ENCODE assay signal across 8 cellular contexts in the genomic region with DNA sequence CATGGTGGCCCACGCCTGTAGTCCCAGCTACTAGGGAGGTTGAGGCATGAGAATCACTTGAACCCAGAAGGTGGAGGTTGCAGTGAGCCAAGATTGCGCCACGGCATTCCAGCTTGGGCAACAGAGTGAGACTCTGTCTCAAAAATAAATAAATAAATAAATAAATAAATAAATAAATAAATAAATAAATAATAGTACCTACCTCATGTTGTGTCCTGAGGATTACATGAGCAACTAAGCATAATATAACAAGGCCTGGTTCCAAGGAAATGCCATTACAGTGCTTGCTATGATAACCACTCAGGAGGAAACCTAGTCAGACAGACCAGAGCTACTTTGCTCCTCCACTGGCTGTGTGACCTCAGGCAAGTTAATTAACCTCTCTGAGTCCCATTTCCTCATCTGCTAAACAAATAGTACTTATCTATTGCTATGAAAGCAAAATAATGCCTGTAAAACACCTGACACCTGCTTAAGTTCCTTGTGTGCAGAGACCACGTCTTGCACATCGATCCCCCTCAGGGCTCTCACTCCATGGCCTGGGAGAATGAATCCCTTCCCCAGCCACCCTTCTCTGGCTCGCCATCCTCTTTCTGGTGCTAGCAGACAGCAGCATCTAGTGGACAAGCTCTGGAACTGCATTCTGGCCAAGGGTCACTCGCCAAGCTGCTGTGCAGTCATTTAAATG. TPM values are rescaled to one million over a fixed set of nuclear protein-coding genes. Genes with fewer than 3 reads are reported as not detected.
A peak's percentile ranks its signal among the peaks of the same experiment; 100 is the strongest.
DNase-seq lines count a peak whose midpoint lies in the region; ATAC-seq lines count a peak whose summit lies in the region.

No MANE protein-coding gene starts in this region.

- DNase-seq in Ammon's horn (ENCODE audit: low spot score) (peak; percentile 87), H7 (peak; percentile 88), NCI-H526 (lab: John Stamatoyannopoulos, UW) (peak; percentile 56 to 81), ecto neural progenitor cell (ENCODE audit: low spot score) (peak; percentile 90), lung microvascular endothelial cell (ENCODE audit: low read depth in 2 of 2) (peak; percentile 76 to 83)
- DNase-seq in activated CD4-positive, alpha-beta T cell treated with anti-CD3 and anti-CD28 coated beads for 4 hours = peak; percentile 53 to 55
- DNase-seq in stimulated activated CD8-positive, alpha-beta memory T cell treated with anti-CD3 and anti-CD28 coated beads, Interleukin-2, amount 100 ng/mL, for 48 hours (ENCODE audit: low read depth in 2 of 2) = peak; percentile 28 to 48

- H3K27me3 ChIP-seq in H7 (ENCODE audit: control insufficient read depth, insufficient read depth, low read length) = peaks cover 43% of the 10 kb centered on the region

- H3K4me3 ChIP-seq in H7 (ENCODE audit: insufficient read depth, low read depth, low read length) = no peak overlapping the region

- ATAC-seq in HG02623 (IDR thresholded peaks at IDR 0.05; ENCODE audit: unreplicated experiment) = no peak

- H3K36me3 ChIP-seq in H7 (replicated peaks; ENCODE audit: control insufficient read depth, insufficient read depth, low read length) = no peaks in the 10 kb centered on the region

RNA-seq across cellular contexts. Expression of gene EPOP, which starts 7.5 kb away (rescaled TPM):
- total RNA-seq in H7 (2014; rRNA removed; shearing (Covaris generic)) = 6.1 and 6.2 TPM in 2 replicates
- total RNA-seq in lung microvascular endothelial cell = 0.40 and 0.87 TPM in 2 replicates

RNA-seq across cellular contexts. Expression of gene MLLT6, which starts 37.8 kb away (rescaled TPM):
- total RNA-seq in H7 (2014; rRNA removed; shearing (Covaris generic)) = 17.8 and 22.1 TPM in 2 replicates
- 12.0 and 17.3 TPM in 2 replicates for total RNA-seq in lung microvascular endothelial cell

Comparison
In these comparisons a context has a peak if more than half of its experiments do, and no peak if none do; other contexts are left out.
1. DNase-seq: peak in every context shown above with its lines; median percentile 90 in ecto neural progenitor cell; 88 in H7; 87 in Ammon's horn; 80 in lung microvascular endothelial cell; 68 in NCI-H526; 54 in activated CD4-positive, alpha-beta T cell treated with anti-CD3 and anti-CD28 coated beads for 4 hours; 38 in stimulated activated CD8-positive, alpha-beta memory T cell treated with anti-CD3 and anti-CD28 coated beads, Interleukin-2, amount 100 ng/mL, for 48 hours.